Comparison of ENCODE assay signal across 1 cellular context in genomic region chr22:19450363-19451175, GRCh38.
TF ChIP-seq lines count a peak whose summit lies in the region.

No MANE protein-coding gene starts in this region.

TF ChIP-seq in HepG2, 621 proteins besides CTCF, POLR2A, EP300 and RAD21:
- TF ChIP-seq ZNF121 (CRISPR knock-in tag; IDR thresholded peaks at IDR 0.05), result peak; percentile 29; the same call in 1 of the 2 replicates
- no peak for TF ChIP-seq ZFAT (CRISPR knock-in tag; conservative IDR thresholded peaks at IDR 0.05)
- no peak for TF ChIP-seq ZNF333 (CRISPR knock-in tag; IDR thresholded peaks at IDR 0.05; ENCODE audit: borderline replicate concordance)
- TF ChIP-seq GLMP (CRISPR knock-in tag; IDR thresholded peaks at IDR 0.05; ENCODE audit: borderline replicate concordance), result no peak
- TF ChIP-seq CENPBD1 (CRISPR knock-in tag; IDR thresholded peaks at IDR 0.05; ENCODE audit: borderline replicate concordance, low read depth), result no peak
- TF ChIP-seq HIVEP1 (CRISPR knock-in tag; IDR thresholded peaks at IDR 0.05), result no peak
